Comparison of ENCODE assay signal across 1 cellular context in genomic region chr11:14894657-14895598, GRCh38.
TF ChIP-seq lines count a peak whose summit lies in the region.

No MANE protein-coding gene starts in this region.

TF ChIP-seq in GM23338, 12 proteins besides CTCF, POLR2A, EP300 and RAD21 (continued from another document):
- TF ChIP-seq ZNF462 (CRISPR knock-in tag; IDR thresholded peaks at IDR 0.05) (no peak), ZNF331 (CRISPR knock-in tag; IDR thresholded peaks at IDR 0.05; ENCODE audit: low read depth) (no peak), EZH2 (IDR thresholded peaks at IDR 0.05; ENCODE audit: low read depth, unreplicated experiment) (no peak), JUNB (IDR thresholded peaks at IDR 0.05; ENCODE audit: unreplicated experiment) (no peak), STAT1 (IDR thresholded peaks at IDR 0.05; ENCODE audit: unreplicated experiment) (no peak), ETS1 (IDR thresholded peaks at IDR 0.05) (no peak), EZH2phosphoT487 (IDR thresholded peaks at IDR 0.05; ENCODE audit: unreplicated experiment) (no peak), CREB1 (CRISPR knock-in tag; IDR thresholded peaks at IDR 0.05; ENCODE audit: low read depth) (no peak), NANOG (IDR thresholded peaks at IDR 0.05; ENCODE audit: borderline replicate concordance) (no peak), POLR2AphosphoS5 (IDR thresholded peaks at IDR 0.05; ENCODE audit: low read depth) (no peak)
